In genomic region chr10:32981760-32982159, GRCh38 we compare ENCODE assay signal across 1 cellular context.
TF ChIP-seq lines count a peak whose summit lies in the region.

No MANE protein-coding gene starts in this region.

TF ChIP-seq in A549, 52 proteins besides CTCF, POLR2A, EP300 and RAD21 (continued from another document):
- TF ChIP-seq, protein P1, sequence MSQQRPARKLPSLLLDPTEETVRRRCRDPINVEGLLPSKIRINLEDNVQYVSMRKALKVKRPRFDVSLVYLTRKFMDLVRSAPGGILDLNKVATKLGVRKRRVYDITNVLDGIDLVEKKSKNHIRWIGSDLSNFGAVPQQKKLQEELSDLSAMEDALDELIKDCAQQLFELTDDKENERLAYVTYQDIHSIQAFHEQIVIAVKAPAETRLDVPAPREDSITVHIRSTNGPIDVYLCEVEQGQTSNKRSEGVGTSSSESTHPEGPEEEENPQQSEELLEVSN (IDR thresholded peaks at IDR 0.05; ENCODE audit: borderline replicate concordance, low read depth), result no peak
- TF ChIP-seq POLR2AphosphoS2 (conservative IDR thresholded peaks at IDR 0.05; ENCODE audit: low read length) (no peak; the same call in 1 of the 2 replicates), REST (IDR thresholded peaks at IDR 0.05) (no peak), EHF (CRISPR knock-in tag; IDR thresholded peaks at IDR 0.05) (peak; percentile 73; the same call in 1 of the 2 replicates), KDM5A (IDR thresholded peaks at IDR 0.05) (no peak), USF2 (IDR thresholded peaks at IDR 0.05) (no peak), RARB (CRISPR knock-in tag; IDR thresholded peaks at IDR 0.05) (peak; percentile 77), KDM1A (IDR thresholded peaks at IDR 0.05; ENCODE audit: low read depth) (no peak), ZFP36 (IDR thresholded peaks at IDR 0.05; ENCODE audit: borderline replicate concordance, partially characterized antibody) (no peak), ZC3H11A (IDR thresholded peaks at IDR 0.05) (no peak), RFX5 (IDR thresholded peaks at IDR 0.05) (no peak), SREBF2 (IDR thresholded peaks at IDR 0.05) (no peak), BHLHE40 (IDR thresholded peaks at IDR 0.05; ENCODE audit: low read depth, low read length) (no peak), MAFK (IDR thresholded peaks at IDR 0.05; ENCODE audit: partially characterized antibody) (peak; percentile 62), CBX8 (IDR thresholded peaks at IDR 0.05) (no peak), CBX2 (IDR thresholded peaks at IDR 0.05; ENCODE audit: borderline replicate concordance, low read depth) (no peak), RNF2 (IDR thresholded peaks at IDR 0.05; ENCODE audit: borderline replicate concordance, low read depth) (no peak), HOXB5 (CRISPR knock-in tag; IDR thresholded peaks at IDR 0.05) (peak; percentile 83), RCOR1 (IDR thresholded peaks at IDR 0.05; ENCODE audit: low read depth, low read length) (no peak), PHF8 (IDR thresholded peaks at IDR 0.05; ENCODE audit: borderline replicate concordance, low read depth) (no peak), ESRRA (IDR thresholded peaks at IDR 0.05; ENCODE audit: borderline replicate concordance, low read length) (no peak), JUN (IDR thresholded peaks at IDR 0.05) (no peak; a peak in 1 of 5 replicates), ZSCAN20 (CRISPR knock-in tag; IDR thresholded peaks at IDR 0.05) (peak; percentile 1; the same call in 1 of the 2 replicates), BCL3 (IDR thresholded peaks at IDR 0.05) (no peak), HEYL (CRISPR knock-in tag; IDR thresholded peaks at IDR 0.05) (no peak), GATA3 (IDR thresholded peaks at IDR 0.05; ENCODE audit: borderline replicate concordance) (no peak; the same call in 1 of the 2 replicates)
TF ChIP-seq in A549: peak in this region for 13.
